In the genomic region with DNA sequence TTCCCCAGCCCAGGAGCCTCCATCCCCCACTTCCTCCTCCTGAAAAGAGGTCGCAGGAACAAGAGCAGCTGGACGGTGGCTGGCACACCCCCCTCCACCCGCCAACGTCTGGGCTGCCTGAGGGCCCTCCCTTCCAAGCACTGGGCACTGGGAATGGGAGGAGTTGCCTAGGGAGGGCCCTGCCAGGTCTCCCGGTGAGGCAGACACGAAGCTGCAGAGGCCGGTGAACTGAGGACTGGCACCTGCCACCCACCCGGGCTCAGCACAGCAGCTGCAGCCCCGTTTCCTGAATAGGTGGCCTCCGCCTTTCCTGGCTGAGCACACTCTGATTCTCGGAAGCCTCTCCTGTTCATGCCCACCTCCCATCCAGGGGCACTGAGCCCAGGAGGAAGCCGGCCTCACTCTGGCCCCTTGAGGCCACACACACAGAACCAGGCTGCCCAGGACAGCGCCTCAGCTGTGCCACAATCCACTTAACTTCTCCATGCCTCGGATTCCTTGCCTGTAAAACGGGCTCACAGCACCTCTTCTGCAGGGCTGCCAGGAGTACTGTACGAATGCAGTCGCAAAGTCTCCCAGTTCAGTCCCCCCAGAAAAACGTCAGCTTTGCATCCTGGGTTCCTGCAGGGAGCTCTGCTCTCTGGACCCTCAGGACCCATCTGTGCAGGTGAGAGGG, we compare ENCODE assay signal across 9 cellular contexts. TPM values are rescaled to one million over a fixed set of nuclear protein-coding genes. Genes with fewer than 3 reads are reported as not detected.
A peak's percentile ranks its signal among the peaks of the same experiment; 100 is the strongest.
DNase-seq lines count a peak whose midpoint lies in the region; ATAC-seq and TF ChIP-seq lines count a peak whose summit lies in the region.
"Had no signal": no experiment of that assay in that cellular context is flagged by ENCODE, and none has a peak within 500 bp of the region (broad histone marks: within the 10 kb centered on the region; RNA-seq: fewer than 3 reads in every experiment).

No MANE protein-coding gene starts in this region.

- H3K9me3 Mint-ChIP-seq in stimulated activated naive CD8-positive, alpha-beta T cell treated with anti-CD3 and anti-CD28 coated beads, Interleukin-15, Interleukin-2, amounts not matched to agents 100 ng/mL and 50 ng/mL, for 24 hours, result no peaks in the 10 kb centered on the region
- H3K9me3 Mint-ChIP-seq in activated naive CD8-positive, alpha-beta T cell (ENCODE audit: low read depth), result no peaks in the 10 kb centered on the region

- no peaks in the 10 kb centered on the region for H3K36me3 Mint-ChIP-seq in stimulated activated naive CD8-positive, alpha-beta T cell treated with anti-CD3 and anti-CD28 coated beads, Interleukin-15, Interleukin-2, amounts not matched to agents 100 ng/mL and 50 ng/mL, for 24 hours (ENCODE audit: low read depth)
- H3K36me3 Mint-ChIP-seq in activated naive CD8-positive, alpha-beta T cell, result no peaks in the 10 kb centered on the region

- no peak overlapping the region for H3K27ac ChIP-seq in tibial artery

- peaks cover 0 to 32% of the 10 kb centered on the region in 2 donors for H3K27me3 ChIP-seq in tibial artery

- peaks cover 0 to 47% (median 21%) of the 10 kb centered on the region in 4 donors for H3K4me1 ChIP-seq in tibial artery

- no peak for DNase-seq in stimulated activated naive CD8-positive, alpha-beta T cell treated with anti-CD3 and anti-CD28 coated beads, Interleukin-15, Interleukin-2, amounts not matched to agents 100 U/mL and 50 U/mL, for 24 hours
- DNase-seq in kidney tubule cell (ENCODE audit: low spot score) (peak; percentile 76), tibial artery (no peak), cerebellar cortex (ENCODE audit: low spot score) (no peak), SK-N-DZ (ENCODE audit: low spot score) (no peak)

- TF ChIP-seq CTCF in tibial artery (IDR thresholded peaks at IDR 0.05), result no peak

- peaks cover 13% of the 10 kb centered on the region for H3K4me1 Mint-ChIP-seq in stimulated activated naive CD8-positive, alpha-beta T cell treated with anti-CD3 and anti-CD28 coated beads, Interleukin-15, Interleukin-2, amounts not matched to agents 100 ng/mL and 50 ng/mL, for 24 hours (ENCODE audit: low read depth)
- peaks cover 11% of the 10 kb centered on the region for H3K4me1 Mint-ChIP-seq in activated naive CD8-positive, alpha-beta T cell (ENCODE audit: low read depth)

- peaks cover 3 to 16% (median 15%) of the 10 kb centered on the region in 3 donors for H3K36me3 ChIP-seq in tibial artery

- no peak for ATAC-seq in stimulated activated naive CD8-positive, alpha-beta T cell treated with anti-CD3 and anti-CD28 coated beads, Interleukin-15, Interleukin-2, amounts not matched to agents 100 U/mL and 50 U/mL, for 24 hours
- no peak for ATAC-seq in HG02884 (IDR thresholded peaks at IDR 0.05; ENCODE audit: unreplicated experiment)
- ATAC-seq: GM12878 had no signal

- H3K9me3 ChIP-seq in tibial artery, result no peaks in the 10 kb centered on the region

- H3K4me3 Mint-ChIP-seq in stimulated activated naive CD8-positive, alpha-beta T cell treated with anti-CD3 and anti-CD28 coated beads, Interleukin-15, Interleukin-2, amounts not matched to agents 100 ng/mL and 50 ng/mL, for 24 hours, result peak overlapping the region; percentile 54
- peak overlapping the region; percentile 70 for H3K4me3 Mint-ChIP-seq in activated naive CD8-positive, alpha-beta T cell

- intact Hi-C loops in tibial artery (cut with DNase I; ENCODE audit: low total_unique reads), result loop anchor here (5.0 kb wide), 1 partner anchor 33 kb away; the partner anchor contains the start of gene UAP1L1

- H3K4me3 ChIP-seq in tibial artery, result peak overlapping the region; percentile 54 to 57
- H3K4me3 ChIP-seq: GM12878 had no signal

- H3K27me3 Mint-ChIP-seq in stimulated activated naive CD8-positive, alpha-beta T cell treated with anti-CD3 and anti-CD28 coated beads, Interleukin-15, Interleukin-2, amounts not matched to agents 100 ng/mL and 50 ng/mL, for 24 hours, result peaks cover 17% of the 10 kb centered on the region
- peaks cover 2% of the 10 kb centered on the region for H3K27me3 Mint-ChIP-seq in activated naive CD8-positive, alpha-beta T cell

- H3K27ac Mint-ChIP-seq in stimulated activated naive CD8-positive, alpha-beta T cell treated with anti-CD3 and anti-CD28 coated beads, Interleukin-15, Interleukin-2, amounts not matched to agents 100 ng/mL and 50 ng/mL, for 24 hours, result no peak overlapping the region
- no peak overlapping the region for H3K27ac Mint-ChIP-seq in activated naive CD8-positive, alpha-beta T cell

RNA-seq across cellular contexts. Expression of gene NPDC1, which starts 1.3 kb away (rescaled TPM):
- 34.3 and 47.9 TPM in 2 replicates for polyA plus RNA-seq in SK-N-DZ (2014; cell fraction: cytosol; rRNA removed)
- polyA plus RNA-seq in SK-N-DZ (2014; cell fraction: nucleus; rRNA removed), result 420 and 583 TPM in 2 replicates

RNA-seq across cellular contexts. Expression of gene ENTPD2, which starts 9.2 kb away (rescaled TPM):
- not detected in 2 replicates for polyA plus RNA-seq in SK-N-DZ (2014; cell fraction: cytosol; rRNA removed)
- 1.2 TPM in 1 of 2 replicates, not detected in the other for polyA plus RNA-seq in SK-N-DZ (2014; cell fraction: nucleus; rRNA removed)

RNA-seq across cellular contexts. Expression of gene FUT7, which starts 12.8 kb away (rescaled TPM):
- polyA plus RNA-seq in SK-N-DZ (2014; cell fraction: cytosol; rRNA removed), result 0.22 TPM in 1 of 2 replicates, not detected in the other
- 0.15 TPM in 2 replicates for polyA plus RNA-seq in SK-N-DZ (2014; cell fraction: nucleus; rRNA removed)

RNA-seq across cellular contexts. Expression of gene ABCA2, which starts 16.6 kb away (rescaled TPM):
- polyA plus RNA-seq in SK-N-DZ (2014; cell fraction: cytosol; rRNA removed), result 13.0 and 16.4 TPM in 2 replicates
- 89.2 and 146 TPM in 2 replicates for polyA plus RNA-seq in SK-N-DZ (2014; cell fraction: nucleus; rRNA removed)

RNA-seq across cellular contexts. Expression of gene SAPCD2, which starts 25.7 kb away (rescaled TPM):
- polyA plus RNA-seq in SK-N-DZ (2014; cell fraction: cytosol; rRNA removed), result 58.9 and 76.5 TPM in 2 replicates
- 89.1 and 125 TPM in 2 replicates for polyA plus RNA-seq in SK-N-DZ (2014; cell fraction: nucleus; rRNA removed)
